ENCODE assay signal across 21 cellular contexts in the genomic region with DNA sequence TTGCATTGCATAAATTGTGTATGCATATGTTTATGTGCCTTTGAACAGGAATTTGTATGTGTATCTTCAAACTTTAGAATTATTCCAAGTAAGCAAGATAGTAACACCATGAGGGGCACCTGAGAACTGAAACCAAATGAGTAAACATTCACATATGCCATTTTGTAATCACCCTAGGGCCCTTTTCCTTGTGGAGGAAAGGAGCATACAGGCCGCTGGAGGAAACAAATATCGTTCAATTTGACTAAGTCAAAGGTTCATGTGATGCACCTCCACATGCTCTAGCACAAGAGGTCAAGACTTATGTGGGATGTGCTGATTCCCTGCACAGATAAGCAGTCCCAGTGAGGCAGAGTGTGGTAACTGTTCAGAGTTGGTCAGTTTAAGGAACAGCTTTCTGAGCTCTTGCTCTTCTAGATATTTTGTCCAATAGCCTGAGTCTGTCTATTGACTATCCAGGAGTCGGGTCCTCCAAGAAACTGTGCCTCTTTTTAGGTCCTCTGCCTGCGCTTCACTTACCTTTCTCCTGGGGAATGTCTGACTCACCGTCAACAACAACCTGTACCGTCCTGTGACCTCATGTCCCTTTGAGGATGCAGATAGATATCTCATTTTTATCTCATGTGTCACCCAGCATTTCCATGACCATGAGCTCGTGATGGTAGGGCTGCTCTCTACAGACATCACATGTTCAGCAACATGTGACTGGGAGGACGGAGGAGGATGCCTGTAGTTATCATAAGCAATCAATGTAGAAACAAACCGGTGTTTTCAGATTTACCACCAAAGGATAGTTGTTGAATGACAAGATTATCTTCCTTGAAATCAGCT.
DNase-seq lines count a peak whose midpoint lies in the region; ATAC-seq and TF ChIP-seq lines count a peak whose summit lies in the region.
"Had no signal": no experiment of that assay in that cellular context is flagged by ENCODE, and none has a peak within 500 bp of the region (broad histone marks: within the 10 kb centered on the region; RNA-seq: fewer than 3 reads in every experiment).

No MANE protein-coding gene starts in this region.

- TF ChIP-seq CTCF in epithelial cell of proximal tubule (conservative IDR thresholded peaks at IDR 0.05; ENCODE audit: low read depth, low read length) = no peak

- in situ Hi-C loops in Caki2 (cut with HindIII; ENCODE audit: low pct_unique_long_range_greater_than_20kb, low sequenced_read_pairs) = no loop called here

- DNase-seq in Caki2 (ENCODE audit: low read depth) = peak; percentile 82
- DNase-seq in M059J (ENCODE audit: low read depth) = peak; percentile 70
- peak; percentile 80 for DNase-seq in epithelial cell of proximal tubule (ENCODE audit: low read depth)
- DNase-seq in mucosa of gallbladder (ENCODE audit: low spot score) = peak; percentile 51
- DNase-seq in NCI-H1417 (lab: John Stamatoyannopoulos, UW) = no peak
- DNase-seq in NCI-H526 treated with DMSO at 0.1 percent for 48 hours (lab: John Stamatoyannopoulos, UW) = no peak
- DNase-seq: ACHN; activated CD4-positive, alpha-beta T cell treated with anti-CD3 and anti-CD28 coated beads for 36 hours; activated gamma-delta T cell; anterior cingulate cortex; CD4-positive, alpha-beta T cell; gastrocnemius medialis; HCEC 1CT; lower lobe of right lung; MM.1S; natural killer cell; NCI-H1930; SIG-M5; thyroid gland had no signal

- no peak overlapping the region for H3K4me3 ChIP-seq in epithelial cell of proximal tubule (ENCODE audit: low read depth, low read length)
- H3K4me3 ChIP-seq: gastrocnemius medialis, lower lobe of right lung, thyroid gland had no signal

- ATAC-seq in HG03571 (IDR thresholded peaks at IDR 0.05; ENCODE audit: unreplicated experiment) (no peak), HG02840 (IDR thresholded peaks at IDR 0.05; ENCODE audit: low FRiP score, unreplicated experiment) (no peak)
- ATAC-seq: activated CD4-positive, alpha-beta T cell treated with anti-CD3 and anti-CD28 coated beads for 36 hours; gastrocnemius medialis; lower lobe of right lung; natural killer cell had no signal

Comparison
In these comparisons a context has a peak if more than half of its experiments do, and no peak if none do; other contexts are left out.
1. DNase-seq: peak in Caki2 (single experiment), M059J (single experiment), epithelial cell of proximal tubule (single experiment) and mucosa of gallbladder (single experiment); none in NCI-H1417 (0 of 3) and NCI-H526 treated with DMSO at 0.1 percent for 48 hours (single experiment).